ENCODE assay signal across 8 cellular contexts in genomic region chr16:84806256-84806889, GRCh38. TPM values are rescaled to one million over a fixed set of nuclear protein-coding genes. Genes with fewer than 3 reads are reported as not detected.
A peak's percentile ranks its signal among the peaks of the same experiment; 100 is the strongest.
DNase-seq lines count a peak whose midpoint lies in the region; ATAC-seq and TF ChIP-seq lines count a peak whose summit lies in the region.

No MANE protein-coding gene starts in this region.

- no peaks in the 10 kb centered on the region for H3K27me3 ChIP-seq in naive thymus-derived CD4-positive, alpha-beta T cell (ENCODE audit: control insufficient read depth in 2 of 2, insufficient read depth in 2 of 2, low read length in 2 of 2)

- TF ChIP-seq CTCF in cardiac fibroblast (IDR thresholded peaks at IDR 0.05; ENCODE audit: low read depth, low read length): no peak

- POLR2A ChIA-PET in naive thymus-derived CD4-positive, alpha-beta T cell (lab: Charles Lee): no interaction called here

- H3K27ac ChIP-seq in naive thymus-derived CD4-positive, alpha-beta T cell (ENCODE audit: low read depth, low read length): no peak overlapping the region

- CTCF ChIA-PET in naive thymus-derived CD4-positive, alpha-beta T cell (lab: Charles Lee): no interaction called here

- intact Hi-C loops in naive thymus-derived CD4-positive, alpha-beta T cell (cut with micrococcal nuclease): no loop called here

- peaks cover 0 to 10% of the 10 kb centered on the region in 2 donors for H3K4me1 ChIP-seq in naive thymus-derived CD4-positive, alpha-beta T cell (ENCODE audit: control insufficient read depth in 2 of 2, insufficient read depth in 2 of 2, low read length in 2 of 2)

- H3K27ac Mint-ChIP-seq in naive thymus-derived CD4-positive, alpha-beta T cell: no peak overlapping the region

- DNase-seq in DMS79 treated with DMSO at 0.1 percent for 48 hours (lab: John Stamatoyannopoulos, UW) (peak; percentile 47), NCI-H460 (ENCODE audit: extremely low read depth, low read depth) (peak; percentile 8), cardiac fibroblast (ENCODE audit: low read depth in 2 of 2) (peak; percentile 84 to 90), D341Med (ENCODE audit: low spot score) (no peak), cerebellar nuclear complex (lab: John Stamatoyannopoulos, UW) (no peak), OCI-M2 (lab: John Stamatoyannopoulos, UW; ENCODE audit: unreplicated experiment) (no peak)
- peak in 1 of 9 donors; percentile 32 for DNase-seq in naive thymus-derived CD4-positive, alpha-beta T cell

- H3K4me1 Mint-ChIP-seq in naive thymus-derived CD4-positive, alpha-beta T cell: peaks cover 4 to 25% (median 10%) of the 10 kb centered on the region in 7 donors

- H3K9me3 Mint-ChIP-seq in naive thymus-derived CD4-positive, alpha-beta T cell: peaks cover 0 to 1% (median 0%) of the 10 kb centered on the region in 11 donors

- H3K36me3 ChIP-seq in naive thymus-derived CD4-positive, alpha-beta T cell (ENCODE audit: control insufficient read depth in 2 of 3, insufficient read depth in 3 of 3, low read length in 3 of 3): no peaks in the 10 kb centered on the region

- H3K9me3 ChIP-seq in naive thymus-derived CD4-positive, alpha-beta T cell (ENCODE audit: control insufficient read depth in 2 of 3, low read length in 3 of 3): no peaks in the 10 kb centered on the region

- peak overlapping the region in 4 of 10 donors; percentile 25 to 63 (median 43) for H3K4me3 Mint-ChIP-seq in naive thymus-derived CD4-positive, alpha-beta T cell

- H3K36me3 Mint-ChIP-seq in naive thymus-derived CD4-positive, alpha-beta T cell: no peaks in the 10 kb centered on the region

- peak overlapping the region in 1 of 2 donors; percentile 32 for H3K4me3 ChIP-seq in cardiac fibroblast (replicated peaks in 1 of 2; ENCODE audit: low read depth in 2 of 2, low read length in 2 of 2)
- H3K4me3 ChIP-seq in naive thymus-derived CD4-positive, alpha-beta T cell (ENCODE audit: low read length): no peak overlapping the region

- H3K27me3 Mint-ChIP-seq in naive thymus-derived CD4-positive, alpha-beta T cell: peaks cover 0 to 7% (median 0%) of the 10 kb centered on the region in 5 donors

- peak; percentile 86 for ATAC-seq in naive thymus-derived CD4-positive, alpha-beta T cell
- ATAC-seq in GM18511 (IDR thresholded peaks at IDR 0.05; ENCODE audit: unreplicated experiment): no peak

RNA-seq across cellular contexts. Expression of gene CRISPLD2, which starts 13.4 kb away (rescaled TPM):
- total RNA-seq in NCI-H460 (2014; rRNA removed; shearing (Covaris generic)): 0.30 and 0.35 TPM in 2 replicates
- 0.31 TPM in 1 of 2 replicates, not detected in the other for polyA plus RNA-seq in NCI-H460 (2014; cell fraction: nucleus; rRNA removed)
- total RNA-seq in naive thymus-derived CD4-positive, alpha-beta T cell: 10 to 100 TPM in 1 of 5 experiments, 1 to 10 TPM in 1, under 1 TPM in 3; 0.38 to 14.4 (median 0.49) TPM
- polyA plus RNA-seq in naive thymus-derived CD4-positive, alpha-beta T cell: 1 to 10 TPM in 1 of 2 donors, under 1 TPM in 1; 0.82 to 1.7 TPM

Comparison
In these comparisons a context has a peak if more than half of its experiments do, and no peak if none do; other contexts are left out.
1. DNase-seq: peak in DMS79 treated with DMSO at 0.1 percent for 48 hours (single experiment), NCI-H460 (single experiment) and cardiac fibroblast (2 of 2); none in D341Med (single experiment), cerebellar nuclear complex (0 of 2) and OCI-M2 (single experiment).